Comparison of ENCODE assay signal across 23 cellular contexts in genomic region chr3:172609750-172610149, GRCh38.
DNase-seq lines count a peak whose midpoint lies in the region; ATAC-seq, FAIRE-seq and TF ChIP-seq lines count a peak whose summit lies in the region.
"Had no signal": no experiment of that assay in that cellular context is flagged by ENCODE, and none has a peak within 500 bp of the region (broad histone marks: within the 10 kb centered on the region; RNA-seq: fewer than 3 reads in every experiment).

No MANE protein-coding gene starts in this region.

- intact Hi-C loops in natural killer cell (cut with micrococcal nuclease) (no loop called here), prostate gland (cut with DNase I) (no loop called here)

- peaks cover 8% of the 10 kb centered on the region for H3K36me3 Mint-ChIP-seq in natural killer cell treated with Interleukin-12 subunit alpha and Interleukin-12 subunit beta and Interleukin-15 and Interleukin-18, amount 100 ng/mL, for 72 hours
- H3K36me3 Mint-ChIP-seq in natural killer cell (peaks cover 11% of the 10 kb centered on the region), endodermal cell (ENCODE audit: low read depth) (peaks cover 15% of the 10 kb centered on the region)

- ATAC-seq in natural killer cell treated with Interleukin-12 subunit alpha and Interleukin-12 subunit beta and Interleukin-15 and Interleukin-18, amount 100 ng/mL, for 72 hours: no peak
- ATAC-seq in natural killer cell (no peak), GM21360 (IDR thresholded peaks at IDR 0.05; ENCODE audit: unreplicated experiment) (no peak)
- ATAC-seq: HCT116 had no signal

- peaks cover 3% of the 10 kb centered on the region for H3K4me1 ChIP-seq in endodermal cell (ENCODE audit: control insufficient read depth, insufficient read depth, low read length)
- peaks cover 8% of the 10 kb centered on the region for H3K4me1 ChIP-seq in prostate gland (replicated peaks)
- H3K4me1 ChIP-seq: BLaER1 had no signal

- H3K27ac ChIP-seq in endodermal cell (ENCODE audit: low read depth, low read length): no peak overlapping the region
- H3K27ac ChIP-seq in prostate gland: peak overlapping the region; percentile 66 to 84
- H3K27ac ChIP-seq: 22Rv1, BLaER1, GM23248 had no signal

- H3K4me3 Mint-ChIP-seq in natural killer cell treated with Interleukin-12 subunit alpha and Interleukin-12 subunit beta and Interleukin-15 and Interleukin-18, amount 100 ng/mL, for 72 hours: no peak overlapping the region
- no peak overlapping the region for H3K4me3 Mint-ChIP-seq in natural killer cell
- no peak overlapping the region for H3K4me3 Mint-ChIP-seq in endodermal cell
- H3K4me3 Mint-ChIP-seq: B cell; CD4-positive, alpha-beta memory T cell; H9 had no signal

- H3K4me1 Mint-ChIP-seq in natural killer cell treated with Interleukin-12 subunit alpha and Interleukin-12 subunit beta and Interleukin-15 and Interleukin-18, amount 100 ng/mL, for 72 hours (ENCODE audit: low read depth in 2 of 2): peaks cover 18 to 26% of the 10 kb centered on the region in 2 donors
- H3K4me1 Mint-ChIP-seq in natural killer cell: peaks cover 12 to 14% of the 10 kb centered on the region in 2 donors
- H3K4me1 Mint-ChIP-seq in endodermal cell: peaks cover 34% of the 10 kb centered on the region
- H3K4me1 Mint-ChIP-seq: B cell had no signal

- no peak for DNase-seq in natural killer cell treated with Interleukin-12 subunit alpha and Interleukin-12 subunit beta and Interleukin-15 and Interleukin-18, amount 100 ng/mL, for 72 hours (ENCODE audit: low spot score)
- DNase-seq in natural killer cell: no peak
- DNase-seq in endodermal cell: no peak
- no peak for DNase-seq in prostate gland (ENCODE audit: low spot score)
- DNase-seq in GM12892 (ENCODE audit: insufficient read length): no peak
- DNase-seq in OCI-M1 (lab: John Stamatoyannopoulos, UW): no peak
- no peak for DNase-seq in H4 (ENCODE audit: low spot score)
- DNase-seq: Calu3; CD4-positive, alpha-beta memory T cell; COR-L47; DMS53; DMS79 treated with DMSO at 0.1 percent for 48 hours; GF-D8; GM23248; H9 had no signal

- H3K27me3 ChIP-seq in endodermal cell (ENCODE audit: control insufficient read depth, insufficient read depth, low read length, poor library complexity, severe bottlenecking): no peaks in the 10 kb centered on the region
- H3K27me3 ChIP-seq in prostate gland (replicated peaks; ENCODE audit: insufficient read depth): no peaks in the 10 kb centered on the region
- H3K27me3 ChIP-seq: BLaER1 had no signal

- peaks cover 4% of the 10 kb centered on the region for H3K9me3 Mint-ChIP-seq in natural killer cell treated with Interleukin-12 subunit alpha and Interleukin-12 subunit beta and Interleukin-15 and Interleukin-18, amount 100 ng/mL, for 72 hours
- peaks cover 4% of the 10 kb centered on the region in 2 donors for H3K9me3 Mint-ChIP-seq in natural killer cell
- peaks cover 32% of the 10 kb centered on the region for H3K9me3 Mint-ChIP-seq in endodermal cell

- no peak overlapping the region for H3K9ac ChIP-seq in endodermal cell (ENCODE audit: extremely low read depth, low read length, poor library complexity, severe bottlenecking)
- H3K9ac ChIP-seq: BLaER1, GM23248 had no signal

- FAIRE-seq in GM12892 (lab: Jason Lieb, UNC): no peak
- FAIRE-seq: A204.1, GM12891, H1 had no signal

- H3K27ac Mint-ChIP-seq in natural killer cell treated with Interleukin-12 subunit alpha and Interleukin-12 subunit beta and Interleukin-15 and Interleukin-18, amount 100 ng/mL, for 72 hours: peak overlapping the region; percentile 7 to 19
- H3K27ac Mint-ChIP-seq in natural killer cell (no peak overlapping the region), endodermal cell (no peak overlapping the region)
- H3K27ac Mint-ChIP-seq: B cell; CD4-positive, alpha-beta memory T cell; H9 had no signal

- no peaks in the 10 kb centered on the region for H3K27me3 Mint-ChIP-seq in natural killer cell treated with Interleukin-12 subunit alpha and Interleukin-12 subunit beta and Interleukin-15 and Interleukin-18, amount 100 ng/mL, for 72 hours
- H3K27me3 Mint-ChIP-seq in natural killer cell (ENCODE audit: low read depth in 2 of 2): no peaks in the 10 kb centered on the region
- H3K27me3 Mint-ChIP-seq in endodermal cell (ENCODE audit: insufficient read depth): no peaks in the 10 kb centered on the region
- H3K27me3 Mint-ChIP-seq: B cell; CD4-positive, alpha-beta memory T cell had no signal

- peak overlapping the region; percentile 57 for H3K4me3 ChIP-seq in endodermal cell (ENCODE audit: low read length)
- no peak overlapping the region for H3K4me3 ChIP-seq in prostate gland
- H3K4me3 ChIP-seq: BLaER1, GM23248 had no signal

- 89 to 97% methylated on average over 6 of the region's 6 CpGs for WGBS in endodermal cell (ENCODE audit: insufficient coverage in 1 of 2, insufficient read length in 1 of 2), 2 experiments
- 97% methylated on average over 6 of the region's 6 CpGs for WGBS in prostate gland

- peaks cover 45% of the 10 kb centered on the region for H3K9me3 ChIP-seq in endodermal cell (ENCODE audit: control insufficient read depth, low read length)
- H3K9me3 ChIP-seq in prostate gland: no peaks in the 10 kb centered on the region

- TF ChIP-seq POLR2A in prostate gland (IDR thresholded peaks at IDR 0.05) (no peak), GM12892 (IDR thresholded peaks at IDR 0.05; ENCODE audit: low read depth, low read length) (no peak)

- TF ChIP-seq CTCF in natural killer cell (IDR thresholded peaks at IDR 0.05) (no peak), endodermal cell (conservative IDR thresholded peaks at IDR 0.05) (no peak), prostate gland (IDR thresholded peaks at IDR 0.05) (no peak)

- peaks cover 4% of the 10 kb centered on the region for H3K36me3 ChIP-seq in endodermal cell (ENCODE audit: control insufficient read depth, insufficient read depth, low read length)
- no peaks in the 10 kb centered on the region for H3K36me3 ChIP-seq in prostate gland
- H3K36me3 ChIP-seq: BLaER1 had no signal

Comparison
In these comparisons a context has a peak if more than half of its experiments do, and no peak if none do; other contexts are left out.
1. H3K27ac Mint-ChIP-seq: peak in natural killer cell treated with Interleukin-12 subunit alpha and Interleukin-12 subunit beta and Interleukin-15 and Interleukin-18, amount 100 ng/mL, for 72 hours (2 of 2); none in natural killer cell (0 of 2) and endodermal cell (single experiment).